In genomic region chr2:65257866-65258265, GRCh38 we compare ENCODE assay signal across 7 cellular contexts. TPM values are rescaled to one million over a fixed set of nuclear protein-coding genes. Genes with fewer than 3 reads are reported as not detected.
A peak's percentile ranks its signal among the peaks of the same experiment; 100 is the strongest.
DNase-seq lines count a peak whose midpoint lies in the region; ATAC-seq and TF ChIP-seq lines count a peak whose summit lies in the region.
"Not testable (repeated sequence)": the region's sequence is repeated elsewhere in the genome, so short reads cannot be mapped to it uniquely, and the experiment has no call there.

No MANE protein-coding gene starts in this region.

- not testable (repeated sequence) for H3K27me3 ChIP-seq in CD4-positive, alpha-beta T cell (ENCODE audit: control insufficient read depth, insufficient read depth, low read length); endodermal cell (ENCODE audit: control insufficient read depth, insufficient read depth, low read length, poor library complexity, severe bottlenecking)

- H3K36me3 Mint-ChIP-seq in CD4-positive, alpha-beta T cell (ENCODE audit: low read depth), result peaks cover 79% of the 10 kb centered on the region
- H3K36me3 Mint-ChIP-seq in HFFc6 (ENCODE audit: low read depth) (peaks cover 13% of the 10 kb centered on the region; the same call in 1 of the 2 replicates), endodermal cell (ENCODE audit: low read depth) (peaks cover 30% of the 10 kb centered on the region)
- H3K36me3 Mint-ChIP-seq in activated CD4-positive, alpha-beta T cell treated with anti-CD3 and anti-CD28 coated beads for 36 hours (ENCODE audit: low read depth), result peaks cover 33% of the 10 kb centered on the region
- peaks cover 51% of the 10 kb centered on the region for H3K36me3 Mint-ChIP-seq in activated T-helper 2 cell treated with anti-CD3 and anti-CD28 coated beads, Interferon-gamma antibody, Interleukin-2, Interleukin-4, amounts not matched to agents 10 μg/mL and 5 μg/mL and 100 μg/mL, durations not matched to agents 14 hours and 24 hours and 36 hours (ENCODE audit: low read depth)
- peaks cover 33% of the 10 kb centered on the region for H3K36me3 Mint-ChIP-seq in activated naive CD8-positive, alpha-beta T cell treated with anti-CD3 and anti-CD28 coated beads, Interleukin-2, amount 50 U/mL, for 24 hours (ENCODE audit: low read depth)
- peaks cover 0 to 87% (median 4%) of the 10 kb centered on the region in 3 donors for H3K36me3 Mint-ChIP-seq in naive thymus-derived CD8-positive, alpha-beta T cell

- peak overlapping the region; percentile 66 for H3K27ac Mint-ChIP-seq in CD4-positive, alpha-beta T cell
- H3K27ac Mint-ChIP-seq in HFFc6 (peak overlapping the region; percentile 50), endodermal cell (peak overlapping the region; percentile 67)
- peak overlapping the region; percentile 51 for H3K27ac Mint-ChIP-seq in activated CD4-positive, alpha-beta T cell treated with anti-CD3 and anti-CD28 coated beads for 36 hours
- H3K27ac Mint-ChIP-seq in activated T-helper 2 cell treated with anti-CD3 and anti-CD28 coated beads, Interferon-gamma antibody, Interleukin-2, Interleukin-4, amounts not matched to agents 10 μg/mL and 5 μg/mL and 100 μg/mL, durations not matched to agents 14 hours and 24 hours and 36 hours, result peak overlapping the region; percentile 8
- peak overlapping the region; percentile 32 for H3K27ac Mint-ChIP-seq in activated naive CD8-positive, alpha-beta T cell treated with anti-CD3 and anti-CD28 coated beads, Interleukin-2, amount 50 U/mL, for 24 hours
- H3K27ac Mint-ChIP-seq in naive thymus-derived CD8-positive, alpha-beta T cell, result peak overlapping the region in 8 of 10 donors; percentile 14 to 69 (median 63)

- not testable (repeated sequence) for H3K27ac ChIP-seq in CD4-positive, alpha-beta T cell (ENCODE audit: low read depth, low read length); endodermal cell (ENCODE audit: low read depth, low read length)

- not testable (repeated sequence) for DNase-seq in CD4-positive, alpha-beta T cell; HFFc6; activated CD4-positive, alpha-beta T cell treated with anti-CD3 and anti-CD28 coated beads for 36 hours; activated T-helper 2 cell treated with anti-CD3 and anti-CD28 coated beads, Interferon-gamma antibody, Interleukin-2, Interleukin-4, amounts not matched to agents 10 μg/mL and 5 μg/mL and 100 μg/mL, durations not matched to agents 14 hours and 24 hours and 36 hours (ENCODE audit: low spot score); activated naive CD8-positive, alpha-beta T cell treated with anti-CD3 and anti-CD28 coated beads, Interleukin-2, amount 50 U/mL, for 24 hours; endodermal cell; naive thymus-derived CD8-positive, alpha-beta T cell

- H3K9me3 Mint-ChIP-seq in CD4-positive, alpha-beta T cell; HFFc6; activated CD4-positive, alpha-beta T cell treated with anti-CD3 and anti-CD28 coated beads for 36 hours (ENCODE audit: low read depth); activated T-helper 2 cell treated with anti-CD3 and anti-CD28 coated beads, Interferon-gamma antibody, Interleukin-2, Interleukin-4, amounts not matched to agents 10 μg/mL and 5 μg/mL and 100 μg/mL, durations not matched to agents 14 hours and 24 hours and 36 hours; activated naive CD8-positive, alpha-beta T cell treated with anti-CD3 and anti-CD28 coated beads, Interleukin-2, amount 50 U/mL, for 24 hours; endodermal cell; naive thymus-derived CD8-positive, alpha-beta T cell: not testable (repeated sequence)

- H3K27me3 Mint-ChIP-seq in CD4-positive, alpha-beta T cell; HFFc6 (ENCODE audit: insufficient read depth); activated CD4-positive, alpha-beta T cell treated with anti-CD3 and anti-CD28 coated beads for 36 hours; activated T-helper 2 cell treated with anti-CD3 and anti-CD28 coated beads, Interferon-gamma antibody, Interleukin-2, Interleukin-4, amounts not matched to agents 10 μg/mL and 5 μg/mL and 100 μg/mL, durations not matched to agents 14 hours and 24 hours and 36 hours (ENCODE audit: low read depth); activated naive CD8-positive, alpha-beta T cell treated with anti-CD3 and anti-CD28 coated beads, Interleukin-2, amount 50 U/mL, for 24 hours; endodermal cell (ENCODE audit: insufficient read depth); naive thymus-derived CD8-positive, alpha-beta T cell: not testable (repeated sequence)

- not testable (repeated sequence) for ATAC-seq in CD4-positive, alpha-beta T cell (ENCODE audit: poor library complexity); activated CD4-positive, alpha-beta T cell treated with anti-CD3 and anti-CD28 coated beads for 36 hours; activated naive CD8-positive, alpha-beta T cell treated with anti-CD3 and anti-CD28 coated beads, Interleukin-2, amount 50 U/mL, for 24 hours; naive thymus-derived CD8-positive, alpha-beta T cell

- intact Hi-C loops in CD4-positive, alpha-beta T cell (cut with DNase I, micrococcal nuclease); activated CD4-positive, alpha-beta T cell treated with anti-CD3 and anti-CD28 coated beads for 36 hours (cut with DNase I, micrococcal nuclease); activated T-helper 2 cell treated with anti-CD3 and anti-CD28 coated beads, Interferon-gamma antibody, Interleukin-2, Interleukin-4, amounts not matched to agents 10 μg/mL and 5 μg/mL and 100 μg/mL, durations not matched to agents 14 hours and 24 hours and 36 hours (cut with micrococcal nuclease): not testable (repeated sequence)

- peaks cover 33% of the 10 kb centered on the region for H3K4me1 Mint-ChIP-seq in CD4-positive, alpha-beta T cell (ENCODE audit: low read depth)
- peaks cover 41% of the 10 kb centered on the region for H3K4me1 Mint-ChIP-seq in HFFc6 (ENCODE audit: low read depth)
- peaks cover 20% of the 10 kb centered on the region for H3K4me1 Mint-ChIP-seq in activated CD4-positive, alpha-beta T cell treated with anti-CD3 and anti-CD28 coated beads for 36 hours
- peaks cover 11% of the 10 kb centered on the region for H3K4me1 Mint-ChIP-seq in activated T-helper 2 cell treated with anti-CD3 and anti-CD28 coated beads, Interferon-gamma antibody, Interleukin-2, Interleukin-4, amounts not matched to agents 10 μg/mL and 5 μg/mL and 100 μg/mL, durations not matched to agents 14 hours and 24 hours and 36 hours (ENCODE audit: low read depth)
- H3K4me1 Mint-ChIP-seq in activated naive CD8-positive, alpha-beta T cell treated with anti-CD3 and anti-CD28 coated beads, Interleukin-2, amount 50 U/mL, for 24 hours, result not testable (repeated sequence)
- H3K4me1 Mint-ChIP-seq in endodermal cell, result peaks cover 20% of the 10 kb centered on the region
- peaks cover 9 to 31% (median 20%) of the 10 kb centered on the region in 4 donors for H3K4me1 Mint-ChIP-seq in naive thymus-derived CD8-positive, alpha-beta T cell

- H3K9me3 ChIP-seq in CD4-positive, alpha-beta T cell (ENCODE audit: control insufficient read depth, low read length); endodermal cell (ENCODE audit: control insufficient read depth, low read length): not testable (repeated sequence)

- not testable (repeated sequence) for H3K4me3 ChIP-seq in endodermal cell (ENCODE audit: low read length)

- CTCF ChIA-PET in CD4-positive, alpha-beta T cell (lab: Charles Lee), result not testable (repeated sequence)
- CTCF ChIA-PET in activated CD4-positive, alpha-beta T cell treated with anti-CD3 and anti-CD28 coated beads for 36 hours (lab: Charles Lee), result interaction anchor here (1.5 to 1.6 kb wide), 2 partner anchors 9 to 316 kb away, joined by 5 read pairs; no protein-coding TSS in a partner anchor

- not testable (repeated sequence) for TF ChIP-seq CTCF in CD4-positive, alpha-beta T cell (IDR thresholded peaks at IDR 0.05); HFFc6 (IDR thresholded peaks at IDR 0.05); endodermal cell (conservative IDR thresholded peaks at IDR 0.05)

- not testable (repeated sequence) for H3K4me3 Mint-ChIP-seq in CD4-positive, alpha-beta T cell; HFFc6; activated CD4-positive, alpha-beta T cell treated with anti-CD3 and anti-CD28 coated beads for 36 hours; activated T-helper 2 cell treated with anti-CD3 and anti-CD28 coated beads, Interferon-gamma antibody, Interleukin-2, Interleukin-4, amounts not matched to agents 10 μg/mL and 5 μg/mL and 100 μg/mL, durations not matched to agents 14 hours and 24 hours and 36 hours (ENCODE audit: low read depth); activated naive CD8-positive, alpha-beta T cell treated with anti-CD3 and anti-CD28 coated beads, Interleukin-2, amount 50 U/mL, for 24 hours; endodermal cell; naive thymus-derived CD8-positive, alpha-beta T cell

- not testable (repeated sequence) for H3K4me1 ChIP-seq in endodermal cell (ENCODE audit: control insufficient read depth, insufficient read depth, low read length)

- POLR2A ChIA-PET in CD4-positive, alpha-beta T cell (lab: Charles Lee); activated CD4-positive, alpha-beta T cell treated with anti-CD3 and anti-CD28 coated beads for 36 hours (lab: Charles Lee): not testable (repeated sequence)
- POLR2A ChIA-PET in naive thymus-derived CD8-positive, alpha-beta T cell (lab: Charles Lee), result interaction anchor here (0.6 kb wide), 1 partner anchor 68 kb away, joined by 5 read pairs; no protein-coding TSS in a partner anchor

- not testable (repeated sequence) for H3K9ac ChIP-seq in endodermal cell (ENCODE audit: extremely low read depth, low read length, poor library complexity, severe bottlenecking)

- H3K36me3 ChIP-seq in endodermal cell (ENCODE audit: control insufficient read depth, insufficient read depth, low read length), result peaks cover 61% of the 10 kb centered on the region

RNA-seq across cellular contexts. Expression of gene ACTR2, which starts 30.2 kb away (rescaled TPM):
- total RNA-seq in CD4-positive, alpha-beta T cell, result 100 to 1,000 TPM; 128 to 130 TPM
- 100 to 1,000 TPM; 412 to 450 (median 427) TPM for total RNA-seq in HFFc6 (2021; fragmentation: NEBNext Ultra II Directional; extraction: Animal tissue kit (Norgen Biotek cat#: 25700))
- total RNA-seq in activated CD4-positive, alpha-beta T cell treated with anti-CD3 and anti-CD28 coated beads for 36 hours, result 100 to 1,000 TPM; 326 to 388 TPM
- 339 and 350 TPM in 2 replicates for total RNA-seq in activated T-helper 2 cell treated with anti-CD3 and anti-CD28 coated beads, Interferon-gamma antibody, Interleukin-2, Interleukin-4, amounts not matched to agents 10 μg/mL and 5 μg/mL and 100 μg/mL, durations not matched to agents 14 hours and 24 hours and 36 hours
- 100 to 1,000 TPM; 254 to 256 TPM for total RNA-seq in endodermal cell
- polyA plus RNA-seq in endodermal cell (2013, experiment 1 of 2), result 152 TPM
- polyA plus RNA-seq in endodermal cell (2013, experiment 2 of 2), result 152 TPM
- total RNA-seq in naive thymus-derived CD8-positive, alpha-beta T cell, result 100 to 1,000 TPM; 258 to 283 TPM
- 100 to 1,000 TPM; 238 to 280 (median 242) TPM for polyA plus RNA-seq in naive thymus-derived CD8-positive, alpha-beta T cell

Comparison
In these comparisons a context has a peak if more than half of its experiments do, and no peak if none do; other contexts are left out.
1. H3K27ac Mint-ChIP-seq: peak in every context shown above with its lines; median percentile 67 in endodermal cell; 66 in CD4-positive, alpha-beta T cell; 63 in naive thymus-derived CD8-positive, alpha-beta T cell; 51 in activated CD4-positive, alpha-beta T cell treated with anti-CD3 and anti-CD28 coated beads for 36 hours; 50 in HFFc6; 32 in activated naive CD8-positive, alpha-beta T cell treated with anti-CD3 and anti-CD28 coated beads, Interleukin-2, amount 50 U/mL, for 24 hours; 8 in activated T-helper 2 cell treated with anti-CD3 and anti-CD28 coated beads, Interferon-gamma antibody, Interleukin-2, Interleukin-4, amounts not matched to agents 10 μg/mL and 5 μg/mL and 100 μg/mL, durations not matched to agents 14 hours and 24 hours and 36 hours.